ENCODE assay signal across 10 cellular contexts in the genomic region with DNA sequence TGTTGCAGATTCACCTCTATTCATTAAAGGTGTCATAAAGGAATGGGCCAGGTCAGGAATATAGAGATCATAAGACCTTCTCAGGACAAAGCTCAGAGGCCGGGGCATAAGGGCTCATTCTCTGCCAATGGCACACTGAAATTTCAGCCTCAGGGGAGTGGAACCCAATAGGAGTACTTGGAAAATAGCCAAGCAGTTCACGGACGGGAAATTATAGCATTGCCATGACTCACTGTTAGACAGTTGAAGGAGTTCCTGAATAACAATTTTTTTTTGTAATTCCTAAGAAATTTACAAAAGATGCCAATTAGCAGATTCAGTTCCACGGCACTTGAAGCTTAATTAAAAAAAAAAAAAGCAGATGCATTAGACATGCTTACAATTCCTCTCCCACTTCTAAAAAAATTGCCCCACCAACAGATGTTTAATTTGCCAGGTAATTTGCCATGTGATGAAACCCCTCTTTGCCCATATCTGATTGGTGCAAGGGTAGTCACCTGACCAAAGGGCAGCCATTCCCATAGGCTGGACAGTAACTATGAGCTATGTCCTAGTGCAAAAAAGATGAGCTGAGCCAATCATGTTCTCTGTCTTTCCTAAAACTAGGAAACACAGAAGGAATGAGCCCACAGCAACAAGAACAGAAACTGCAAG. TPM values are rescaled to one million over a fixed set of nuclear protein-coding genes. Genes with fewer than 3 reads are reported as not detected.
DNase-seq lines count a peak whose midpoint lies in the region; ATAC-seq and TF ChIP-seq lines count a peak whose summit lies in the region.
"Had no signal": no experiment of that assay in that cellular context is flagged by ENCODE, and none has a peak within 500 bp of the region (broad histone marks: within the 10 kb centered on the region; RNA-seq: fewer than 3 reads in every experiment).

No MANE protein-coding gene starts in this region.

- peaks cover 33% of the 10 kb centered on the region for H3K4me1 ChIP-seq in PC-9 (replicated peaks; ENCODE audit: insufficient read depth)

- no peaks in the 10 kb centered on the region for H4K20me1 ChIP-seq in PC-9 (ENCODE audit: insufficient read depth)

- BruUV-seq in PC-9 (replicated peaks; lab: Mats Ljungman, UMichigan): no TSS peak

- H3K27me3 ChIP-seq in PC-9 (ENCODE audit: insufficient read depth, low read depth): no peaks in the 10 kb centered on the region

- no peak for ATAC-seq in GM21825 (IDR thresholded peaks at IDR 0.05; ENCODE audit: unreplicated experiment)
- ATAC-seq in GM19023 (IDR thresholded peaks at IDR 0.05; ENCODE audit: unreplicated experiment): no peak
- ATAC-seq in HG03039 (IDR thresholded peaks at IDR 0.05; ENCODE audit: unreplicated experiment): no peak
- ATAC-seq: GM23338 had no signal

- POLR2A ChIA-PET in PC-9 (lab: Charles Lee; ENCODE audit: unreplicated experiment): interaction anchor here (0.5 to 0.6 kb wide), 3 partner anchors 9 to 92 kb away, joined by 5 to 12 read pairs (median 10); no protein-coding TSS in a partner anchor

- no peak for TF ChIP-seq CTCF in PC-9 (conservative IDR thresholded peaks at IDR 0.05)

- no peak overlapping the region for H3K4me3 ChIP-seq in PC-9
- H3K4me3 ChIP-seq: GM23338 had no signal

- H3F3A ChIP-seq in PC-9 (ENCODE audit: insufficient read depth, low read depth): peaks cover 8% of the 10 kb centered on the region

- intact Hi-C loops in PC-9 (cut with micrococcal nuclease; ENCODE audit: unreplicated experiment): no loop called here

- 0 out of 2 replicates have a peak, but pooled peaks cover 7% of the 10 kb centered on the region for H3K9me3 ChIP-seq in PC-9 (ENCODE audit: insufficient read depth, low read depth)

- no peak overlapping the region for H2AFZ ChIP-seq in PC-9

- CTCF ChIA-PET in PC-9 (lab: Charles Lee): interaction anchor here (0.7 to 1.6 kb wide), 5 partner anchors 12 to 943 kb away, joined by 3 to 9 read pairs (median 6); no protein-coding TSS in a partner anchor

- H3K36me3 ChIP-seq in PC-9 (ENCODE audit: low read depth): no peaks in the 10 kb centered on the region

- no peaks in the 10 kb centered on the region for H3K9me2 ChIP-seq in PC-9 (ENCODE audit: insufficient read depth)

- DNase-seq in DMS53 (lab: John Stamatoyannopoulos, UW) (peak; percentile 45), DMS53 treated with DMSO at 0.1 percent for 48 hours (lab: John Stamatoyannopoulos, UW; ENCODE audit: unreplicated experiment) (no peak), PC-9 (peak; percentile 73 to 79), fibroblast of gingiva (ENCODE audit: low read depth) (peak; percentile 94), smooth muscle cell of the brain vasculature (ENCODE audit: low read depth, low spot score) (peak; percentile 77)

- H3K4me2 ChIP-seq in PC-9: peak overlapping the region; percentile 16; the same call in 1 of the 2 replicates
- H3K4me2 ChIP-seq: GM23338 had no signal

- peak overlapping the region; percentile 51 for H3K27ac ChIP-seq in PC-9
- H3K27ac ChIP-seq: 22Rv1 had no signal

- H3K79me2 ChIP-seq in PC-9 (ENCODE audit: low read depth): no peaks in the 10 kb centered on the region

RNA-seq across cellular contexts. Expression of gene PTCD2, which starts 58.6 kb away (rescaled TPM):
- total RNA-seq in PC-9 (2021): 13.4 and 15.5 TPM in 2 replicates

RNA-seq across cellular contexts. Expression of gene MRPS27, which starts 58.7 kb away (rescaled TPM):
- total RNA-seq in PC-9 (2021): 71.0 and 73.1 TPM in 2 replicates
